ENCODE assay signal across 25 cellular contexts in genomic region chr2:236117396-236117795, GRCh38. TPM values are rescaled to one million over a fixed set of nuclear protein-coding genes. Genes with fewer than 3 reads are reported as not detected.
DNase-seq lines count a peak whose midpoint lies in the region; ATAC-seq, FAIRE-seq and TF ChIP-seq lines count a peak whose summit lies in the region.
"Had no signal": no experiment of that assay in that cellular context is flagged by ENCODE, and none has a peak within 500 bp of the region (broad histone marks: within the 10 kb centered on the region; RNA-seq: fewer than 3 reads in every experiment).

No MANE protein-coding gene starts in this region.

- no peak overlapping the region for H3K4me3 ChIP-seq in astrocyte of the cerebellum (ENCODE audit: low read depth, low read length)
- no peak overlapping the region for H3K4me3 ChIP-seq in HepG2 (replicated peaks in 1 of 3; ENCODE audit: insufficient read depth in 1 of 3, low read depth in 2 of 3, low read length in 3 of 3)
- no peak overlapping the region for H3K4me3 ChIP-seq in retinal pigment epithelial cell (ENCODE audit: low read length)
- H3K4me3 ChIP-seq: BLaER1 treated with 17β-estradiol and CSF1 and Interleukin-3, amounts not matched to agents 10 nM and 100 nM; SJSA1 had no signal

- peaks cover 59% of the 10 kb centered on the region for H4K20me1 ChIP-seq in HepG2 (ENCODE audit: insufficient read depth, low read length)

- BruUV-seq in Calu3 (replicated peaks; lab: Mats Ljungman, UMichigan) (no TSS peak), HepG2 (replicated peaks; lab: Mats Ljungman, UMichigan) (no TSS peak)

- no peak for TF ChIP-seq CTCF in Calu3 (IDR thresholded peaks at IDR 0.05; ENCODE audit: unreplicated experiment)
- no peak for TF ChIP-seq CTCF in astrocyte of the cerebellum (IDR thresholded peaks at IDR 0.05; ENCODE audit: low read depth, low read length, missing control alignments)
- no peak for TF ChIP-seq CTCF in HepG2 (CRISPR knock-in tag; IDR thresholded peaks at IDR 0.05)
- TF ChIP-seq CTCF in retinal pigment epithelial cell (conservative IDR thresholded peaks at IDR 0.05; ENCODE audit: low read depth, low read length), result no peak

- no peak for DNase-seq in Calu3
- peak; percentile 8 for DNase-seq in astrocyte of the cerebellum (ENCODE audit: low read depth)
- DNase-seq in HepG2 (ENCODE audit: low spot score), result no peak
- peak; percentile 19 for DNase-seq in retinal pigment epithelial cell (ENCODE audit: low read depth)
- no peak for DNase-seq in UCSD-AML1 (lab: John Stamatoyannopoulos, UW; ENCODE audit: unreplicated experiment)
- DNase-seq in A172 (ENCODE audit: low spot score), result no peak
- DNase-seq in activated CD4-positive, alpha-beta T cell treated with anti-CD3 and anti-CD28 coated beads for 1 hour, result no peak
- DNase-seq: AML-193; CD4-positive, alpha-beta T cell; HCEC 1CT; IMR-90; KG1; MM.1S; NCI-H1694; NCI-H2171; NCI-H524; NK-92 treated with Interleukin-12 subunit alpha and Interleukin-12 subunit beta, amount 100 ng/mL, for 24 hours; PC-3; Right ventricle myocardium superior had no signal

- peak overlapping the region; percentile 56 for H3K4me2 ChIP-seq in HepG2 (ENCODE audit: low read depth, low read length)
- H3K4me2 ChIP-seq: BLaER1 treated with 17β-estradiol and CSF1 and Interleukin-3, amounts not matched to agents 10 nM and 100 nM had no signal

- H3K79me2 ChIP-seq in HepG2 (ENCODE audit: insufficient read depth, low read length), result no peaks in the 10 kb centered on the region

- H3K27me3 Mint-ChIP-seq in Calu3 (ENCODE audit: unreplicated experiment), result no peaks in the 10 kb centered on the region

- TF ChIP-seq EP300 in HepG2 (IDR thresholded peaks at IDR 0.05; ENCODE audit: low read depth in 2 of 2, low read length in 2 of 2) (no peak), HepG2 (CRISPR knock-in tag; IDR thresholded peaks at IDR 0.05; ENCODE audit: borderline replicate concordance) (no peak)

- no peak overlapping the region for H2AFZ ChIP-seq in HepG2 (ENCODE audit: low read length)

- ATAC-seq in HepG2, result no peak
- ATAC-seq in GM19035 (IDR thresholded peaks at IDR 0.05; ENCODE audit: unreplicated experiment), result no peak
- ATAC-seq: PC-3 had no signal

- intact Hi-C loops in Calu3 (cut with micrococcal nuclease; ENCODE audit: unreplicated experiment), result no loop called here
- intact Hi-C loops in HepG2 (cut with micrococcal nuclease; ENCODE audit: unreplicated experiment), result loop anchor here (10.0 kb wide), 1 partner anchor 103 kb away; no protein-coding TSS in a partner anchor

- no peak for TF ChIP-seq RAD21 in HepG2 (CRISPR knock-in tag; IDR thresholded peaks at IDR 0.05)

- H3K4me3 Mint-ChIP-seq in Calu3 (ENCODE audit: low read depth, unreplicated experiment), result no peak overlapping the region
- H3K4me3 Mint-ChIP-seq: CD4-positive, alpha-beta T cell had no signal

- peaks cover 30% of the 10 kb centered on the region for H3K4me1 ChIP-seq in HepG2 (ENCODE audit: insufficient read depth, low read length)

- H3K36me3 ChIP-seq in HepG2 (replicated peaks in 1 of 2; ENCODE audit: control insufficient read depth in 1 of 2, insufficient read depth in 2 of 2, low read length in 2 of 2), result peaks cover 0 to 11% of the 10 kb centered on the region in 2 experiments; a peak in 2 of 5 replicates

- H3K27me3 ChIP-seq in HepG2 (ENCODE audit: control insufficient read depth in 1 of 2, insufficient read depth in 2 of 2, low read length in 2 of 2), result no peaks in the 10 kb centered on the region; a peak in 1 of 5 replicates
- H3K27me3 ChIP-seq: BLaER1 treated with 17β-estradiol and CSF1 and Interleukin-3, amounts not matched to agents 10 nM and 100 nM; SJSA1 had no signal

- H3K4me1 Mint-ChIP-seq in Calu3 (ENCODE audit: low read depth, unreplicated experiment), result peaks cover 28% of the 10 kb centered on the region

- H3K9ac ChIP-seq in HepG2 (ENCODE audit: insufficient read depth, low read depth, low read length), result no peak overlapping the region
- H3K9ac ChIP-seq: BLaER1 treated with 17β-estradiol and CSF1 and Interleukin-3, amounts not matched to agents 10 nM and 100 nM had no signal

- FAIRE-seq in HepG2 (lab: Jason Lieb, UNC), result no peak
- FAIRE-seq: A204.1, HTR-8/SVneo had no signal

- H3K9me3 ChIP-seq in HepG2 (ENCODE audit: low read length), result no peaks in the 10 kb centered on the region
- H3K9me3 ChIP-seq: BLaER1 treated with 17β-estradiol and CSF1 and Interleukin-3, amounts not matched to agents 10 nM and 100 nM; SJSA1 had no signal

- in situ Hi-C loops in astrocyte of the cerebellum (cut with HindIII; ENCODE audit: low sequenced_read_pairs), result no loop called here
- in situ Hi-C loops in HepG2 (cut with HindIII; ENCODE audit: extremely low pct_ligation_motif_present, low pct_unique_long_range_greater_than_20kb), result no loop called here

- no peak overlapping the region for H3K27ac ChIP-seq in HepG2 (ENCODE audit: extremely low read length, insufficient read depth, low read length)
- H3K27ac ChIP-seq: BLaER1 treated with 17β-estradiol and CSF1 and Interleukin-3, amounts not matched to agents 10 nM and 100 nM; SJSA1 had no signal

- H3K9me3 Mint-ChIP-seq in Calu3 (ENCODE audit: low read depth, unreplicated experiment), result no peaks in the 10 kb centered on the region
- H3K9me3 Mint-ChIP-seq: CD4-positive, alpha-beta T cell had no signal

- 84% methylated on average over 10 of the region's 10 CpGs for WGBS in HepG2 (ENCODE audit: low lambda C conversion rate)

- no peak for TF ChIP-seq POLR2A in HepG2 (IDR thresholded peaks at IDR 0.05; ENCODE audit: insufficient read depth in 1 of 2, low read depth in 2 of 2, low read length in 2 of 2)

- peaks cover 8% of the 10 kb centered on the region for H3K36me3 Mint-ChIP-seq in Calu3 (ENCODE audit: insufficient read depth, unreplicated experiment)

- POLR2A ChIA-PET in HepG2 (lab: Yijun Ruan, JAX), result no interaction called here

- peak overlapping the region; percentile 36 for H3K27ac Mint-ChIP-seq in Calu3 (ENCODE audit: unreplicated experiment)
- H3K27ac Mint-ChIP-seq: CD4-positive, alpha-beta T cell had no signal

- CTCF ChIA-PET in Calu3 (lab: Charles Lee) (no interaction called here), HepG2 (lab: Yijun Ruan, JAX; ENCODE audit: low intra/inter-chr PET ratio, low total read pairs) (no interaction called here)

TF ChIP-seq in HepG2, 621 proteins besides CTCF, POLR2A, EP300 and RAD21:
- TF ChIP-seq SPEN (CRISPR knock-in tag; IDR thresholded peaks at IDR 0.05; ENCODE audit: low read depth) (0 out of 2 replicates have a peak, but pooled peaks have one; percentile 2), MXD1 (CRISPR knock-in tag; IDR thresholded peaks at IDR 0.05) (no peak), KLF12 (CRISPR knock-in tag; IDR thresholded peaks at IDR 0.05; ENCODE audit: borderline replicate concordance) (0 out of 2 replicates have a peak, but pooled peaks have one; percentile 8), NAIF1 (CRISPR knock-in tag; IDR thresholded peaks at IDR 0.05; ENCODE audit: borderline replicate concordance) (0 out of 2 replicates have a peak, but pooled peaks have one; percentile 1)

RNA-seq across cellular contexts. Expression of gene GBX2, which starts 50.8 kb away (rescaled TPM):
- total RNA-seq in Calu3 (2022) (2.2 and 2.4 TPM in 2 replicates), HepG2 (2016; rRNA removed; fragmentation: Illumina TruSeq; extraction: Trizol) (not detected in 2 replicates)
- not detected in 2 replicates for total RNA-seq in HepG2 (2016; cell fraction: cytosol; rRNA removed; fragmentation: Illumina TruSeq; extraction: Trizol; ENCODE audit: low read depth)
- total RNA-seq in HepG2 (2016; cell fraction: insoluble cytoplasmic fraction; rRNA removed; fragmentation: Illumina TruSeq; extraction: Trizol), result not detected in 2 replicates
- not detected in 2 replicates for total RNA-seq in HepG2 (2016; cell fraction: membrane; rRNA removed; fragmentation: Illumina TruSeq; extraction: Trizol)
- not detected in 2 replicates for total RNA-seq in HepG2 (2016; cell fraction: nucleus; rRNA removed; fragmentation: Illumina TruSeq; extraction: Trizol)
- polyA plus RNA-seq in HepG2 (2011; rRNA removed), result not detected in 2 replicates
- 0.08 TPM in 1 of 2 replicates, not detected in the other for polyA plus RNA-seq in HepG2 (2011; cell fraction: cytosol; rRNA removed)
- not detected in 2 replicates for polyA plus RNA-seq in HepG2 (2011; cell fraction: nucleus; rRNA removed)
- not detected in 2 replicates for polyA plus RNA-seq in HepG2 (2012)
- not detected in 2 replicates for polyA plus RNA-seq in HepG2 (2016; cell fraction: cytosol; fragmentation: Illumina TruSeq; extraction: Trizol; ENCODE audit: low read depth)
- not detected in 2 replicates for polyA plus RNA-seq in HepG2 (2016; cell fraction: insoluble cytoplasmic fraction; fragmentation: Illumina TruSeq; extraction: Trizol; ENCODE audit: low read depth)
- polyA plus RNA-seq in HepG2 (2016; cell fraction: membrane; fragmentation: Illumina TruSeq; extraction: Trizol; ENCODE audit: low read depth), result not detected in 2 replicates
- polyA plus RNA-seq in HepG2 (2016; cell fraction: nucleus; fragmentation: Illumina TruSeq; extraction: Trizol; ENCODE audit: insufficient read depth, low read depth), result not detected in 2 replicates
- polyA minus RNA-seq in HepG2 (2011; rRNA and poly(A)+ RNA removed; ENCODE audit: low replicate concordance), result 0.47 TPM in 1 of 2 replicates, not detected in the other
- polyA minus RNA-seq in HepG2 (2011; cell fraction: cytosol; rRNA and poly(A)+ RNA removed), result not detected in 2 replicates
- not detected in 2 replicates for polyA minus RNA-seq in HepG2 (2011; cell fraction: nucleus; rRNA and poly(A)+ RNA removed)
- total RNA-seq in A172 (2014; rRNA removed; shearing (Covaris generic)), result 6.2 and 6.4 TPM in 2 replicates
- total RNA-seq: CD4-positive, alpha-beta T cell; IMR-90; Right ventricle myocardium superior had no signal
- polyA plus RNA-seq: AG04450 had no signal

Comparison
In these comparisons a context has a peak if more than half of its experiments do, and no peak if none do; other contexts are left out.
1. DNase-seq: peak in astrocyte of the cerebellum (single experiment) and retinal pigment epithelial cell (single experiment); none in Calu3 (single experiment), HepG2 (single experiment), UCSD-AML1 (single experiment), A172 (single experiment) and activated CD4-positive, alpha-beta T cell treated with anti-CD3 and anti-CD28 coated beads for 1 hour (single experiment).